In genomic region chr18:23586249-23587196, GRCh38 we compare ENCODE assay signal across 1 cellular context.
TF ChIP-seq lines count a peak whose summit lies in the region.

NPC1 (minus strand) TSS chr18:23586506; CDS start chr18:23586343, 163 bp downstream.

TF ChIP-seq in HEK293, 187 proteins besides CTCF, POLR2A, EP300 and RAD21 (continued from another document and continues in another):
- no peak for TF ChIP-seq ZNF704 (tag by site-specific recombination; IDR thresholded peaks at IDR 0.05)
- TF ChIP-seq ZNF843 (tag by site-specific recombination; IDR thresholded peaks at IDR 0.05): no peak
- TF ChIP-seq ZNF184 (tag by site-specific recombination; IDR thresholded peaks at IDR 0.05): no peak
- no peak for TF ChIP-seq ZNF670 (tag by site-specific recombination; IDR thresholded peaks at IDR 0.05; ENCODE audit: low read depth)
- no peak for TF ChIP-seq ZNF560 (tag by site-specific recombination; IDR thresholded peaks at IDR 0.05; ENCODE audit: borderline replicate concordance)
- 0 out of 2 replicates have a peak, but pooled peaks have one; percentile 5 for TF ChIP-seq EGR2 (tag by site-specific recombination; IDR thresholded peaks at IDR 0.05; ENCODE audit: low read depth)
- peak; percentile 67 for TF ChIP-seq ZBTB11 (tag by site-specific recombination; conservative IDR thresholded peaks at IDR 0.05; ENCODE audit: low read depth)
- no peak for TF ChIP-seq FEZF1 (tag by site-specific recombination; IDR thresholded peaks at IDR 0.05)
- no peak for TF ChIP-seq ZNF211 (tag by site-specific recombination; IDR thresholded peaks at IDR 0.05; ENCODE audit: low read depth)
- TF ChIP-seq BCL11A (tag by site-specific recombination; IDR thresholded peaks at IDR 0.05; ENCODE audit: low read depth): no peak
- TF ChIP-seq ZNF558 (tag by site-specific recombination; IDR thresholded peaks at IDR 0.05): no peak
- peak; percentile 75 for TF ChIP-seq WT1 (tag by site-specific recombination; IDR thresholded peaks at IDR 0.05)
- TF ChIP-seq ZNF791 (tag by site-specific recombination; IDR thresholded peaks at IDR 0.05): no peak
- TF ChIP-seq ZNF394 (tag by site-specific recombination; IDR thresholded peaks at IDR 0.05; ENCODE audit: borderline replicate concordance): peak; percentile 53; the same call in 1 of the 2 replicates
- no peak for TF ChIP-seq ZNF433 (tag by site-specific recombination; IDR thresholded peaks at IDR 0.05; ENCODE audit: low read depth)
- no peak; the same call in 1 of the 2 replicates for TF ChIP-seq KLF10 (tag by site-specific recombination; IDR thresholded peaks at IDR 0.05)
- TF ChIP-seq IKZF3 (tag by site-specific recombination; IDR thresholded peaks at IDR 0.05): no peak
- no peak for TF ChIP-seq ZNF121 (tag by site-specific recombination; IDR thresholded peaks at IDR 0.05)
- no peak for TF ChIP-seq ZNF214 (tag by site-specific recombination; IDR thresholded peaks at IDR 0.05; ENCODE audit: borderline replicate concordance)
- peak; percentile 9 for TF ChIP-seq ZNF692 (tag by site-specific recombination; IDR thresholded peaks at IDR 0.05)
- TF ChIP-seq ZNF830 (tag by site-specific recombination; IDR thresholded peaks at IDR 0.05; ENCODE audit: low read depth): no peak
- no peak for TF ChIP-seq ZNF513 (tag by site-specific recombination; IDR thresholded peaks at IDR 0.05)
- no peak for TF ChIP-seq ZNF302 (tag by site-specific recombination; IDR thresholded peaks at IDR 0.05; ENCODE audit: low read depth)
- TF ChIP-seq ZNF362 (tag by site-specific recombination; IDR thresholded peaks at IDR 0.05): no peak
- TF ChIP-seq ZNF2 (tag by site-specific recombination; IDR thresholded peaks at IDR 0.05): no peak
- peak; percentile 79; the same call in 1 of the 2 replicates for TF ChIP-seq PBX3 (CRISPR knock-in tag; IDR thresholded peaks at IDR 0.05)
- peak; percentile 74 for TF ChIP-seq ZIC2 (tag by site-specific recombination; IDR thresholded peaks at IDR 0.05)
- peak; percentile 77; the same call in 1 of the 2 replicates for TF ChIP-seq SP7 (tag by site-specific recombination; IDR thresholded peaks at IDR 0.05)
- TF ChIP-seq ZNF488 (tag by site-specific recombination; IDR thresholded peaks at IDR 0.05): no peak
- TF ChIP-seq ZNF366 (tag by site-specific recombination; conservative IDR thresholded peaks at IDR 0.05): no peak
- TF ChIP-seq ZNF350 (tag by site-specific recombination; IDR thresholded peaks at IDR 0.05): no peak
- no peak for TF ChIP-seq ZNF404 (tag by site-specific recombination; IDR thresholded peaks at IDR 0.05)
- TF ChIP-seq ZNF621 (tag by site-specific recombination; IDR thresholded peaks at IDR 0.05): no peak
- no peak for TF ChIP-seq ATF2 (tag by site-specific recombination; IDR thresholded peaks at IDR 0.05; ENCODE audit: low read depth)
- TF ChIP-seq ZNF248 (tag by site-specific recombination; IDR thresholded peaks at IDR 0.05): no peak
- TF ChIP-seq ZNF423 (tag by site-specific recombination; IDR thresholded peaks at IDR 0.05): no peak
- TF ChIP-seq ZBTB20 (tag by site-specific recombination; IDR thresholded peaks at IDR 0.05): peak; percentile 94
- TF ChIP-seq ZNF266 (tag by site-specific recombination; IDR thresholded peaks at IDR 0.05; ENCODE audit: low read depth): no peak
- TF ChIP-seq ZBTB21 (tag by site-specific recombination; IDR thresholded peaks at IDR 0.05): no peak
- no peak for TF ChIP-seq ZNF624 (tag by site-specific recombination; IDR thresholded peaks at IDR 0.05)
- no peak for TF ChIP-seq ZNF707 (tag by site-specific recombination; IDR thresholded peaks at IDR 0.05)
- TF ChIP-seq PRDM2 (tag by site-specific recombination; IDR thresholded peaks at IDR 0.05; ENCODE audit: borderline replicate concordance): no peak
- no peak for TF ChIP-seq ZSCAN18 (tag by site-specific recombination; IDR thresholded peaks at IDR 0.05)
- TF ChIP-seq ZNF274 (IDR thresholded peaks at IDR 0.05; ENCODE audit: low read length): no peak
- TF ChIP-seq ZNF274 (tag by site-specific recombination; IDR thresholded peaks at IDR 0.05; ENCODE audit: borderline replicate concordance): no peak
